14 cellular contexts compared by ENCODE assay signal in genomic region chr7:106281919-106282318, GRCh38. TPM values are rescaled to one million over a fixed set of nuclear protein-coding genes. Genes with fewer than 3 reads are reported as not detected.
A peak's percentile ranks its signal among the peaks of the same experiment; 100 is the strongest.
DNase-seq lines count a peak whose midpoint lies in the region; ATAC-seq and TF ChIP-seq lines count a peak whose summit lies in the region.
"Had no signal": no experiment of that assay in that cellular context is flagged by ENCODE, and none has a peak within 500 bp of the region (broad histone marks: within the 10 kb centered on the region; RNA-seq: fewer than 3 reads in every experiment).

No MANE protein-coding gene starts in this region.

- H3K36me3 ChIP-seq in liver (ENCODE audit: control insufficient read depth in 4 of 4, insufficient read depth in 3 of 4, low read depth in 1 of 4, low read length in 3 of 4) = peaks cover 0 to 37% (median 10%) of the 10 kb centered on the region in 4 donors
- H3K36me3 ChIP-seq: adrenal gland had no signal

- no peaks in the 10 kb centered on the region for H3K9me3 ChIP-seq in liver (ENCODE audit: control insufficient read depth in 4 of 4, low read length in 3 of 4)
- H3K9me3 ChIP-seq: adrenal gland had no signal

- no peak for TF ChIP-seq RAD21 in liver (IDR thresholded peaks at IDR 0.05)

- no peak for ATAC-seq in activated naive CD8-positive, alpha-beta T cell treated with anti-CD3 and anti-CD28 coated beads, Interleukin-2, amount 50 U/mL, for 24 hours
- ATAC-seq in HG02759 (IDR thresholded peaks at IDR 0.05; ENCODE audit: unreplicated experiment) = no peak
- no peak for ATAC-seq in GM19328 (IDR thresholded peaks at IDR 0.05; ENCODE audit: unreplicated experiment)

- no peaks in the 10 kb centered on the region for H3K27me3 Mint-ChIP-seq in activated naive CD8-positive, alpha-beta T cell treated with anti-CD3 and anti-CD28 coated beads, Interleukin-2, amount 50 U/mL, for 24 hours
- H3K27me3 Mint-ChIP-seq: IgD-negative memory B cell, naive B cell had no signal

- WGBS in liver = 95% methylated on average over 3 of the region's 3 CpGs

- H3K4me3 Mint-ChIP-seq in activated naive CD8-positive, alpha-beta T cell treated with anti-CD3 and anti-CD28 coated beads, Interleukin-2, amount 50 U/mL, for 24 hours = peak overlapping the region; percentile 98

- peaks cover 3 to 27% (median 11%) of the 10 kb centered on the region in 4 donors for H3K4me1 ChIP-seq in liver (ENCODE audit: control insufficient read depth in 4 of 4, insufficient read depth in 4 of 4, low read length in 3 of 4)

- peaks cover 61% of the 10 kb centered on the region for H3K4me1 Mint-ChIP-seq in activated naive CD8-positive, alpha-beta T cell treated with anti-CD3 and anti-CD28 coated beads, Interleukin-2, amount 50 U/mL, for 24 hours

- no peaks in the 10 kb centered on the region for H3K27me3 ChIP-seq in liver (ENCODE audit: control insufficient read depth in 4 of 4, insufficient read depth in 4 of 4, low read length in 3 of 4)
- H3K27me3 ChIP-seq: adrenal gland had no signal

- no peak for TF ChIP-seq CTCF in liver (IDR thresholded peaks at IDR 0.05; ENCODE audit: low read depth, low read length, missing input control)

- peak; percentile 7 for DNase-seq in stimulated activated naive CD4-positive, alpha-beta T cell treated with Interleukin-2 at 50 U/mL for 16 hours (lab: John Stamatoyannopoulos, UW)
- no peak for DNase-seq in stimulated activated naive CD4-positive, alpha-beta T cell (lab: John Stamatoyannopoulos, UW)
- DNase-seq in activated naive CD8-positive, alpha-beta T cell treated with anti-CD3 and anti-CD28 coated beads, Interleukin-2, amount 50 U/mL, for 24 hours = no peak
- DNase-seq in NCI-H226 (no peak), NCI-H2107 (lab: John Stamatoyannopoulos, UW) (no peak)
- DNase-seq: adrenal gland, naive B cell, NCI-H2171 treated with DMSO at 0.1 percent for 48 hours had no signal

- H3K36me3 Mint-ChIP-seq in activated naive CD8-positive, alpha-beta T cell treated with anti-CD3 and anti-CD28 coated beads, Interleukin-2, amount 50 U/mL, for 24 hours (ENCODE audit: low read depth) = peaks cover 70% of the 10 kb centered on the region

- peak overlapping the region; percentile 56 to 98 (median 76) for H3K4me3 ChIP-seq in liver (ENCODE audit: low read depth in 1 of 3, low read length in 3 of 3)

- H3K9me3 Mint-ChIP-seq in activated naive CD8-positive, alpha-beta T cell treated with anti-CD3 and anti-CD28 coated beads, Interleukin-2, amount 50 U/mL, for 24 hours = peaks cover 3% of the 10 kb centered on the region
- H3K9me3 Mint-ChIP-seq: naive B cell had no signal

- peak overlapping the region in 1 of 2 donors; percentile 98 for H3K9ac ChIP-seq in liver (ENCODE audit: low read depth in 1 of 2, low read length in 2 of 2)

- H3K27ac ChIP-seq in liver (ENCODE audit: low read depth in 1 of 2, low read length in 2 of 2) = peak overlapping the region; percentile 39 to 96
- H3K27ac ChIP-seq: C4-2B, RWPE1 had no signal

- peak overlapping the region; percentile 99 for H3K27ac Mint-ChIP-seq in activated naive CD8-positive, alpha-beta T cell treated with anti-CD3 and anti-CD28 coated beads, Interleukin-2, amount 50 U/mL, for 24 hours

TF ChIP-seq in liver, 16 proteins besides CTCF, POLR2A, EP300 and RAD21:
- TF ChIP-seq SP1 (IDR thresholded peaks at IDR 0.05) (no peak), FOXA1 (IDR thresholded peaks at IDR 0.05) (no peak), NR2F2 (IDR thresholded peaks at IDR 0.05) (no peak), ATF3 (IDR thresholded peaks at IDR 0.05) (no peak), HNF4A (conservative IDR thresholded peaks at IDR 0.05) (no peak), TAF1 (conservative IDR thresholded peaks at IDR 0.05) (no peak), FOXA2 (IDR thresholded peaks at IDR 0.05) (no peak), YY1 (IDR thresholded peaks at IDR 0.05) (no peak), JUND (IDR thresholded peaks at IDR 0.05) (no peak), REST (IDR thresholded peaks at IDR 0.05) (no peak), GABPA (IDR thresholded peaks at IDR 0.05 in 1 of 2, conservative IDR thresholded peaks at IDR 0.05 in 1 of 2) (no peak)
- TF ChIP-seq, protein P1, sequence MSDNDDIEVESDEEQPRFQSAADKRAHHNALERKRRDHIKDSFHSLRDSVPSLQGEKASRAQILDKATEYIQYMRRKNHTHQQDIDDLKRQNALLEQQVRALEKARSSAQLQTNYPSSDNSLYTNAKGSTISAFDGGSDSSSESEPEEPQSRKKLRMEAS (IDR thresholded peaks at IDR 0.05) = no peak
- TF ChIP-seq, protein P2, sequence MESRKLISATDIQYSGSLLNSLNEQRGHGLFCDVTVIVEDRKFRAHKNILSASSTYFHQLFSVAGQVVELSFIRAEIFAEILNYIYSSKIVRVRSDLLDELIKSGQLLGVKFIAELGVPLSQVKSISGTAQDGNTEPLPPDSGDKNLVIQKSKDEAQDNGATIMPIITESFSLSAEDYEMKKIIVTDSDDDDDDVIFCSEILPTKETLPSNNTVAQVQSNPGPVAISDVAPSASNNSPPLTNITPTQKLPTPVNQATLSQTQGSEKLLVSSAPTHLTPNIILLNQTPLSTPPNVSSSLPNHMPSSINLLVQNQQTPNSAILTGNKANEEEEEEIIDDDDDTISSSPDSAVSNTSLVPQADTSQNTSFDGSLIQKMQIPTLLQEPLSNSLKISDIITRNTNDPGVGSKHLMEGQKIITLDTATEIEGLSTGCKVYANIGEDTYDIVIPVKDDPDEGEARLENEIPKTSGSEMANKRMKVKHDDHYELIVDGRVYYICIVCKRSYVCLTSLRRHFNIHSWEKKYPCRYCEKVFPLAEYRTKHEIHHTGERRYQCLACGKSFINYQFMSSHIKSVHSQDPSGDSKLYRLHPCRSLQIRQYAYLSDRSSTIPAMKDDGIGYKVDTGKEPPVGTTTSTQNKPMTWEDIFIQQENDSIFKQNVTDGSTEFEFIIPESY (IDR thresholded peaks at IDR 0.05) = no peak

RNA-seq across cellular contexts. Expression of gene NAMPT, which starts 2.9 kb away (rescaled TPM):
- total RNA-seq in liver = 100 to 1,000 TPM in 1 of 2 donors, 10 to 100 TPM in 1; 20.8 to 444 TPM
- 100 to 1,000 TPM; 134 to 185 TPM for polyA plus RNA-seq in liver
